ENCODE assay signal across 10 cellular contexts in genomic region chr12:639988-640387, GRCh38. TPM values are rescaled to one million over a fixed set of nuclear protein-coding genes. Genes with fewer than 3 reads are reported as not detected.
A peak's percentile ranks its signal among the peaks of the same experiment; 100 is the strongest.
DNase-seq lines count a peak whose midpoint lies in the region; ATAC-seq, FAIRE-seq and TF ChIP-seq lines count a peak whose summit lies in the region.
"Had no signal": no experiment of that assay in that cellular context is flagged by ENCODE, and none has a peak within 500 bp of the region (broad histone marks: within the 10 kb centered on the region; RNA-seq: fewer than 3 reads in every experiment).

No MANE protein-coding gene starts in this region.

- peak overlapping the region in 5 of 11 experiments; percentile 58 to 97 (median 72); a peak in 9 of 22 replicates for H3K4me2 ChIP-seq in BLaER1 treated with 17β-estradiol and CSF1 and Interleukin-3, amounts not matched to agents 10 nM and 100 nM
- H3K4me2 ChIP-seq in H1 (ENCODE audit: insufficient read depth in 1 of 2, low read depth in 2 of 2, low read length in 2 of 2) (no peak overlapping the region), osteoblast (ENCODE audit: insufficient read depth, low read length) (no peak overlapping the region)

- H3K4me3 ChIP-seq in BLaER1 treated with 17β-estradiol and CSF1 and Interleukin-3, amounts not matched to agents 10 nM and 100 nM, result no peak overlapping the region
- no peak overlapping the region for H3K4me3 ChIP-seq in GM12865 (ENCODE audit: low read depth, low read length)
- no peak overlapping the region for H3K4me3 ChIP-seq in H1 (ENCODE audit: extremely low read depth in 1 of 4, insufficient read depth in 2 of 4, low read depth in 3 of 4, low read length in 4 of 4)
- no peak overlapping the region for H3K4me3 ChIP-seq in osteoblast (ENCODE audit: insufficient read depth, low read length)
- H3K4me3 ChIP-seq: ovary had no signal

- H3K79me1 ChIP-seq in H1 (ENCODE audit: low read depth, low read length), result no peaks in the 10 kb centered on the region

- H2AK5ac ChIP-seq in H1 (ENCODE audit: low read depth, low read length), result no peak overlapping the region

- H3K23me2 ChIP-seq in H1 (ENCODE audit: low read depth, low read length), result peaks cover 7% of the 10 kb centered on the region; the same call in 1 of the 2 replicates

- no peaks in the 10 kb centered on the region for H3K36me3 ChIP-seq in BLaER1 treated with 17β-estradiol and CSF1 and Interleukin-3, amounts not matched to agents 10 nM and 100 nM
- H3K36me3 ChIP-seq in H1 (ENCODE audit: control insufficient read depth in 2 of 4, insufficient read depth in 4 of 4, low read length in 3 of 4) (no peaks in the 10 kb centered on the region), osteoblast (ENCODE audit: insufficient read depth, low read length) (no peaks in the 10 kb centered on the region)
- H3K36me3 ChIP-seq: ovary had no signal

- ATAC-seq in GM18870 (IDR thresholded peaks at IDR 0.05; ENCODE audit: unreplicated experiment), result no peak

- H3K14ac ChIP-seq in H1 (ENCODE audit: insufficient read length), result no peak overlapping the region

- no peak overlapping the region for H2BK15ac ChIP-seq in H1 (ENCODE audit: low read length)

- H3K56ac ChIP-seq in H1 (replicated peaks; ENCODE audit: insufficient read length, low read depth, low read length), result no peak overlapping the region

- no peak for FAIRE-seq in H1 (lab: Jason Lieb, UNC)

- H3K79me2 ChIP-seq in H1 (ENCODE audit: control insufficient read depth in 1 of 2, insufficient read depth in 2 of 2, low read length in 2 of 2), result no peaks in the 10 kb centered on the region
- peaks cover 2% of the 10 kb centered on the region for H3K79me2 ChIP-seq in osteoblast (ENCODE audit: insufficient read depth, low read length)

- POLR2A ChIA-PET in H1 (lab: Charles Lee; ENCODE audit: partially characterized antibody), result no interaction called here

- H2BK120ac ChIP-seq in H1 (replicated peaks; ENCODE audit: low read depth, low read length), result no peak overlapping the region

- H2BK20ac ChIP-seq in H1 (ENCODE audit: low read length), result no peak overlapping the region

- peak overlapping the region in 7 of 11 experiments; percentile 35 to 64 (median 61); a peak in 9 of 22 replicates for H3K27ac ChIP-seq in BLaER1 treated with 17β-estradiol and CSF1 and Interleukin-3, amounts not matched to agents 10 nM and 100 nM
- H3K27ac ChIP-seq in H1 (ENCODE audit: low read depth, low read length) (no peak overlapping the region), osteoblast (ENCODE audit: low read depth, low read length) (no peak overlapping the region)
- H3K27ac ChIP-seq: ovary had no signal

- H4K91ac ChIP-seq in H1 (replicated peaks; ENCODE audit: insufficient read length, low read length), result no peak overlapping the region

- CTCF ChIA-PET in H1 (lab: Charles Lee; ENCODE audit: partially characterized antibody), result interaction anchor here (0.7 to 1.0 kb wide), 2 partner anchors 61 to 133 kb away, joined by 3 read pairs; no protein-coding TSS in a partner anchor

- H3K23ac ChIP-seq in H1 (ENCODE audit: insufficient read length), result no peak overlapping the region

- no peak for TF ChIP-seq POLR2A in H1 (IDR thresholded peaks at IDR 0.05; ENCODE audit: control extremely low read depth in 1 of 2, low read depth in 2 of 2, low read length in 2 of 2)

- no peak overlapping the region for H4K8ac ChIP-seq in H1 (ENCODE audit: extremely low read depth, insufficient read depth, low read length)

- no peak overlapping the region for H3K18ac ChIP-seq in H1 (ENCODE audit: extremely low read depth, low read length)

- TF ChIP-seq CTCF in GM12865 (IDR thresholded peaks at IDR 0.05; ENCODE audit: insufficient read depth, low read depth, low read length, missing control alignments) (no peak), H1 (IDR thresholded peaks at IDR 0.05; ENCODE audit: control extremely low read depth in 1 of 3, insufficient read depth in 1 of 3, low read depth in 1 of 3, low read length in 3 of 3) (no peak), osteoblast (IDR thresholded peaks at IDR 0.05; ENCODE audit: extremely low read depth, low read depth, low read length) (no peak)

- no peaks in the 10 kb centered on the region for H3K9me3 ChIP-seq in BLaER1 treated with 17β-estradiol and CSF1 and Interleukin-3, amounts not matched to agents 10 nM and 100 nM (replicated peaks in 1 of 11)
- H3K9me3 ChIP-seq in H1 (ENCODE audit: insufficient read depth in 2 of 2, low read depth in 1 of 2, low read length in 1 of 2), result no peaks in the 10 kb centered on the region
- no peaks in the 10 kb centered on the region for H3K9me3 ChIP-seq in osteoblast (ENCODE audit: low read depth, low read length)
- H3K9me3 ChIP-seq: ovary had no signal

- H4K5ac ChIP-seq in H1 (ENCODE audit: insufficient read length, low read depth, low read length), result no peak overlapping the region

- 93% methylated on average over 5 of the region's 5 CpGs; no CpG with 5 or more reads in 1 of the 2 experiments for WGBS in H1 (ENCODE audit: extremely low coverage in 1 of 2, insufficient coverage in 1 of 2, insufficient read length in 1 of 2, insufficient replicate concordance in 2 of 2, low coverage in 1 of 2, low lambda C conversion rate in 2 of 2, missing lambda C conversion rate in 1 of 2), 2 experiments

- H3K4ac ChIP-seq in H1 (replicated peaks; ENCODE audit: insufficient read length, low read depth, low read length), result no peak overlapping the region

- H2BK12ac ChIP-seq in H1 (ENCODE audit: low read depth, low read length), result peak overlapping the region; percentile 85; the same call in 1 of the 2 replicates

- H3K27me3 ChIP-seq in BLaER1 treated with 17β-estradiol and CSF1 and Interleukin-3, amounts not matched to agents 10 nM and 100 nM, result no peaks in the 10 kb centered on the region
- H3K27me3 ChIP-seq in H1 (replicated peaks in 1 of 4; ENCODE audit: control insufficient read depth in 3 of 4, extremely low read depth in 1 of 4, insufficient read depth in 3 of 4, low read length in 3 of 4), result no peaks in the 10 kb centered on the region; a peak in 5 of 7 replicates
- H3K27me3 ChIP-seq in osteoblast (ENCODE audit: insufficient read depth, low read length), result no peaks in the 10 kb centered on the region
- H3K27me3 ChIP-seq: ovary had no signal

- TF ChIP-seq RAD21 in H1 (IDR thresholded peaks at IDR 0.05 in 1 of 2, conservative IDR thresholded peaks at IDR 0.05 in 1 of 2; ENCODE audit: low read depth in 2 of 2, low read length in 2 of 2), result no peak

- H3K9ac ChIP-seq in BLaER1 treated with 17β-estradiol and CSF1 and Interleukin-3, amounts not matched to agents 10 nM and 100 nM, result no peak overlapping the region
- H3K9ac ChIP-seq in H1 (replicated peaks in 1 of 4; ENCODE audit: extremely low read depth in 1 of 4, low read depth in 3 of 4, low read length in 3 of 4), result no peak overlapping the region

- H3K4me1 ChIP-seq in BLaER1 treated with 17β-estradiol and CSF1 and Interleukin-3, amounts not matched to agents 10 nM and 100 nM, result peaks cover 51 to 90% (median 69%) of the 10 kb centered on the region in 10 experiments
- H3K4me1 ChIP-seq in H1 (replicated peaks in 1 of 4; ENCODE audit: control insufficient read depth in 3 of 4, insufficient read depth in 4 of 4, low read length in 3 of 4) (peaks cover 0 to 8% (median 3%) of the 10 kb centered on the region in 4 experiments; a peak in 4 of 7 replicates), osteoblast (ENCODE audit: insufficient read depth, low read length) (peaks cover 18% of the 10 kb centered on the region)

- DNase-seq in GM12865 (ENCODE audit: low read depth) (peak; percentile 29), H1 (ENCODE audit: low read depth in 1 of 2, low spot score in 2 of 2) (no peak), osteoblast (ENCODE audit: insufficient read length, low spot score, missing footprints) (no peak), glomerular visceral epithelial cell (ENCODE audit: extremely low spot score) (no peak), superior temporal gyrus (ENCODE audit: extremely low spot score) (no peak)
- DNase-seq: amygdala, NCI-H2171 treated with DMSO at 0.1 percent for 48 hours, ovary had no signal

- no peak for TF ChIP-seq EP300 in H1 (IDR thresholded peaks at IDR 0.05; ENCODE audit: borderline replicate concordance in 1 of 2, low read depth in 2 of 2, low read length in 2 of 2)

- H2AFZ ChIP-seq in H1 (ENCODE audit: low read length) (no peak overlapping the region), osteoblast (ENCODE audit: low read length) (peak overlapping the region; percentile 35)

- H4K20me1 ChIP-seq in BLaER1 treated with 17β-estradiol and CSF1 and Interleukin-3, amounts not matched to agents 10 nM and 100 nM, result no peaks in the 10 kb centered on the region
- H4K20me1 ChIP-seq in H1 (replicated peaks in 1 of 2; ENCODE audit: control insufficient read depth in 1 of 2, insufficient read depth in 2 of 2, low read length in 2 of 2), result no peaks in the 10 kb centered on the region
- no peaks in the 10 kb centered on the region for H4K20me1 ChIP-seq in osteoblast (ENCODE audit: insufficient read depth, low read length)

- no peak overlapping the region for H2BK5ac ChIP-seq in H1 (ENCODE audit: low read depth, low read length)

TF ChIP-seq in H1, 55 proteins besides CTCF, POLR2A, EP300 and RAD21:
- TF ChIP-seq SP4 (IDR thresholded peaks at IDR 0.05; ENCODE audit: low read length), result no peak
- no peak for TF ChIP-seq POU5F1 (IDR thresholded peaks at IDR 0.05; ENCODE audit: low read depth, low read length)
- TF ChIP-seq SP1 (IDR thresholded peaks at IDR 0.05; ENCODE audit: low read depth, low read length), result no peak

RNA-seq across cellular contexts. Expression of gene NINJ2, which starts 23.3 kb away (rescaled TPM):
- total RNA-seq in H1 (2021; fragmentation: NEBNext Ultra II Directional; extraction: Animal tissue kit (Norgen Biotek cat#: 25700)), result not detected in 2 replicates
- 1.4 and 1.5 TPM in 2 replicates for polyA plus RNA-seq in H1 (2011; rRNA removed)
- 1.1 TPM for polyA plus RNA-seq in H1 (2011; cell fraction: cytosol; rRNA removed)
- polyA plus RNA-seq in H1 (2011; cell fraction: nucleus; rRNA removed), result 1.2 TPM
- 0.67 to 1.2 TPM (median 1.0 TPM) in 3 of 4 replicates, not detected in the other for polyA plus RNA-seq in H1 (2012, experiment 1 of 2)
- polyA plus RNA-seq in H1 (2012, experiment 2 of 2), result 0.98 TPM
- 0.12 TPM for polyA plus RNA-seq in H1 (2013, experiment 1 of 2)
- polyA plus RNA-seq in H1 (2013, experiment 2 of 2), result 0.29 TPM
- 0.25 and 1.1 TPM in 2 replicates for polyA minus RNA-seq in H1 (2011; rRNA and poly(A)+ RNA removed)
- not detected for polyA minus RNA-seq in H1 (2011; cell fraction: cytosol; rRNA and poly(A)+ RNA removed)
- not detected for polyA minus RNA-seq in H1 (2011; cell fraction: nucleus; rRNA and poly(A)+ RNA removed)
- total RNA-seq in osteoblast, result 2.9 and 5.8 TPM in 2 replicates

Comparison
In these comparisons a context has a peak if more than half of its experiments do, and no peak if none do; other contexts are left out.
1. H3K27ac ChIP-seq: peak in BLaER1 treated with 17β-estradiol and CSF1 and Interleukin-3, amounts not matched to agents 10 nM and 100 nM (7 of 11); none in H1 (single experiment) and osteoblast (single experiment).